In the genomic region with DNA sequence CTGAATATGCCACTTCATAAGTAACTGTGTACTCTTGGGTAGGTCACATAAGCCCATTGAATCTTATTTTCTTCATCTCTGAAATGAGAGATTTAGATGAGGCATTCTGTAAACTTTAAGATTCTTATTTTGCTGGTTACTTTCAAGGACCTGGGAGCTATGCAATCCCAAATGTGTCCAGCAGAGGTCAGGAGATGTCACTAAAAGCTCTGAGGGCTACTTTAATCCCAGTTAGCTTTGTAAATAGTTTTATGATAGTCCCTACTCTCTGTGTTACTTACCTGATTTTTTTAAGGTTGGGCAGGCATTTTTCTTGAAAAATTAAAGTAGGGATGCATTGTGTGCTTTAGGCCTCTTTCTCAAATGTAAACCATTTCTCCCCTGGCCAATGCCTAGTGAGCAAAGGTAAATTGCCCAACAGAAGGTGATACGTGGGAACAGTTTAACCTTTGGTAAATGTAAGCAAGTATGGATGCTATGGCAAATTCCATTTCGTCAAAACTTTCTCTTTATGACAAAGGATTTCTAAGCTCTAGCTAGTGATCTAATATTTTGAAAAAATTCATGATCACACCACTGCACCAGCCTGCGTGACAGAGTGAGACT, we compare ENCODE assay signal across 8 cellular contexts. TPM values are rescaled to one million over a fixed set of nuclear protein-coding genes. Genes with fewer than 3 reads are reported as not detected.
DNase-seq lines count a peak whose midpoint lies in the region; ATAC-seq, FAIRE-seq and TF ChIP-seq lines count a peak whose summit lies in the region.

No MANE protein-coding gene starts in this region.

- H4K20me1 ChIP-seq in GM23248 (ENCODE audit: insufficient read depth) = no peaks in the 10 kb centered on the region

- no peaks in the 10 kb centered on the region for H3K9me3 ChIP-seq in GM23248 (ENCODE audit: low read depth)

- TF ChIP-seq POLR2A in lower leg skin (IDR thresholded peaks at IDR 0.05) = no peak

- no peaks in the 10 kb centered on the region for H3K27me3 ChIP-seq in GM23248 (replicated peaks; ENCODE audit: insufficient read depth)

- H3K27ac ChIP-seq in GM23248 = no peak overlapping the region

- H3K4me1 ChIP-seq in GM23248 (ENCODE audit: insufficient read depth) = no peaks in the 10 kb centered on the region; the same call in 1 of the 2 replicates

- H2AFZ ChIP-seq in GM23248 = no peak overlapping the region

- no peak overlapping the region for H3K9ac ChIP-seq in GM23248

- H3K4me3 ChIP-seq in GM23248 (no peak overlapping the region), lower leg skin (ENCODE audit: low read depth, poor library complexity, severe bottlenecking) (no peak overlapping the region)

- 47 to 48% methylated on average over 3 of the region's 3 CpGs for WGBS in GM23248 (ENCODE audit: low coverage in 1 of 2, low lambda C conversion rate in 2 of 2, missing lambda C conversion rate in 2 of 2), 2 experiments
- 57 to 67% methylated on average over 3 of the region's 3 CpGs for WGBS in lower leg skin, 2 donors

- no peak overlapping the region for H3K4me2 ChIP-seq in GM23248 (ENCODE audit: unreplicated experiment)

- no peaks in the 10 kb centered on the region for H3K36me3 ChIP-seq in GM23248 (ENCODE audit: low read depth)

- no peaks in the 10 kb centered on the region for H3F3A ChIP-seq in GM23248 (ENCODE audit: insufficient read depth)

- intact Hi-C loops in lower leg skin (cut with DNase I; ENCODE audit: low total_unique reads) = loop anchor here (2.0 to 5.0 kb wide), 3 partner anchors 110 to 410 kb away; no protein-coding TSS in a partner anchor

- no peaks in the 10 kb centered on the region for H3K9me2 ChIP-seq in GM23248 (ENCODE audit: insufficient read depth)

- peak; percentile 51 for FAIRE-seq in colon (lab: Jason Lieb, UNC)

- in situ Hi-C loops in GM23248 (cut with MboI) = loop anchor here (10.0 to 25.0 kb wide), 2 partner anchors 200 to 368 kb away; no protein-coding TSS in a partner anchor

- DNase-seq in AG08396 (ENCODE audit: low spot score) (peak; percentile 43), GM23248 (peak; percentile 67), NCI-H526 (lab: John Stamatoyannopoulos, UW) (peak; percentile 71 to 86), lower leg skin (ENCODE audit: low spot score in 2 of 2) (peak; percentile 87 to 95)
- peak; percentile 62 to 79 for DNase-seq in activated CD4-positive, alpha-beta T cell treated with anti-CD3 and anti-CD28 coated beads for 4 hours
- DNase-seq in stimulated activated CD8-positive, alpha-beta memory T cell treated with anti-CD3 and anti-CD28 coated beads, Interleukin-12 subunit alpha, Interleukin-12 subunit beta, amount 100 ng/mL, for 24 hours (ENCODE audit: extremely low read depth) = peak; percentile 33

- peak in 1 of 3 donors; percentile 79 for TF ChIP-seq CTCF in lower leg skin (IDR thresholded peaks at IDR 0.05)

- no peaks in the 10 kb centered on the region for H3K79me2 ChIP-seq in GM23248 (ENCODE audit: insufficient read depth)

- no peak for ATAC-seq in HG03175 (IDR thresholded peaks at IDR 0.05; ENCODE audit: unreplicated experiment)

RNA-seq across cellular contexts. Expression of gene WSB1, which starts 57.1 kb away (rescaled TPM):
- total RNA-seq in GM23248 (2014; rRNA removed; shearing (Covaris generic)) = 127 and 155 TPM in 2 replicates
- 116 and 135 TPM in 2 replicates for polyA plus RNA-seq in GM23248 (2016; fragmentation: Nextera tagmentation; extraction: Ambion mirVana)
- total RNA-seq in lower leg skin = 100 to 1,000 TPM in 1 of 4 donors, 10 to 100 TPM in 3; 33.1 to 105 (median 55.6) TPM

Comparison
In these comparisons a context has a peak if more than half of its experiments do, and no peak if none do; other contexts are left out.
1. DNase-seq: peak in every context shown above with its lines; median percentile 91 in lower leg skin; 78 in NCI-H526; 70 in activated CD4-positive, alpha-beta T cell treated with anti-CD3 and anti-CD28 coated beads for 4 hours; 67 in GM23248; 43 in AG08396; 33 in stimulated activated CD8-positive, alpha-beta memory T cell treated with anti-CD3 and anti-CD28 coated beads, Interleukin-12 subunit alpha, Interleukin-12 subunit beta, amount 100 ng/mL, for 24 hours.